31 cellular contexts compared by ENCODE assay signal in genomic region chr12:103857164-103857563, GRCh38.
"Had no signal": no experiment of that assay in that cellular context is flagged by ENCODE, and none has a peak within 500 bp of the region (broad histone marks: within the 10 kb centered on the region; RNA-seq: fewer than 3 reads in every experiment).

No MANE protein-coding gene starts in this region.

- H3K9me3 ChIP-seq: adrenal gland, body of pancreas, left lung, lower lobe of right lung, stomach, suprapubic skin, tibial nerve had no signal

- H3K36me3 Mint-ChIP-seq: activated CD4-positive, alpha-beta memory T cell treated with anti-CD3 and anti-CD28 coated beads for 36 hours; activated naive CD8-positive, alpha-beta T cell treated with anti-CD3 and anti-CD28 coated beads for 36 hours; natural killer cell treated with Interleukin-12 subunit alpha and Interleukin-12 subunit beta and Interleukin-15 and Interleukin-18, amount 100 ng/mL, for 72 hours had no signal

- H3K27ac ChIP-seq: adrenal gland, body of pancreas, cardiac muscle cell, left lung, lower lobe of right lung, suprapubic skin, tibial nerve, WERI-Rb-1 had no signal

- H3K36me3 ChIP-seq: adrenal gland, cardiac muscle cell, left lung, lower lobe of right lung, stomach, suprapubic skin, tibial nerve, WERI-Rb-1 had no signal

- H3K9me3 Mint-ChIP-seq: activated CD4-positive, alpha-beta memory T cell treated with anti-CD3 and anti-CD28 coated beads for 36 hours; activated CD4-positive, alpha-beta T cell treated with anti-CD3 and anti-CD28 coated beads, Interleukin-2, amount 10 ng/mL, durations not matched to agents 24 days and 14 days; activated naive CD4-positive, alpha-beta T cell treated with anti-CD3 and anti-CD28 coated beads for 36 hours; activated naive CD8-positive, alpha-beta T cell treated with anti-CD3 and anti-CD28 coated beads for 36 hours; activated T-helper 1 cell treated with anti-CD3 and anti-CD28 coated beads, Interleukin-12 subunit alpha, Interleukin-12 subunit beta, Interleukin-2, Interleukin-4 antibody, amounts not matched to agents 30 ng/mL and 10 ng/mL and 1 ng/mL, durations not matched to agents 14 hours and 24 hours and 36 hours; endodermal cell; natural killer cell treated with Interleukin-12 subunit alpha and Interleukin-12 subunit beta and Interleukin-15 and Interleukin-18, amount 100 ng/mL, for 72 hours; stimulated activated naive B cell treated with anti-CD40 and anti-IgM and Interleukin-4, amounts not matched to agents 10 μg/mL and 1 μg/mL and 100 μg/mL, for 72 hours; T-helper 1 cell treated with Interleukin-12 subunit alpha and Interleukin-12 subunit beta and Interleukin-4 antibody, amounts not matched to agents 30 μg/mL and 1 μg/mL, for 36 hours had no signal

- H3K27ac Mint-ChIP-seq: activated CD4-positive, alpha-beta memory T cell treated with anti-CD3 and anti-CD28 coated beads for 36 hours; activated CD4-positive, alpha-beta T cell treated with anti-CD3 and anti-CD28 coated beads, Interleukin-2, amount 10 ng/mL, durations not matched to agents 24 days and 14 days; activated naive CD4-positive, alpha-beta T cell treated with anti-CD3 and anti-CD28 coated beads for 36 hours; activated naive CD8-positive, alpha-beta T cell treated with anti-CD3 and anti-CD28 coated beads for 36 hours; activated T-helper 1 cell treated with anti-CD3 and anti-CD28 coated beads, Interleukin-12 subunit alpha, Interleukin-12 subunit beta, Interleukin-2, Interleukin-4 antibody, amounts not matched to agents 30 ng/mL and 10 ng/mL and 1 ng/mL, durations not matched to agents 14 hours and 24 hours and 36 hours; endodermal cell; stimulated activated naive B cell treated with anti-CD40 and anti-IgM and Interleukin-4, amounts not matched to agents 10 μg/mL and 1 μg/mL and 100 μg/mL, for 72 hours; T-helper 1 cell treated with Interleukin-12 subunit alpha and Interleukin-12 subunit beta and Interleukin-4 antibody, amounts not matched to agents 30 μg/mL and 1 μg/mL, for 36 hours had no signal

- DNase-seq: activated CD4-positive, alpha-beta memory T cell treated with anti-CD3 and anti-CD28 coated beads for 36 hours; activated CD4-positive, alpha-beta T cell treated with anti-CD3 and anti-CD28 coated beads, Interleukin-2, amount 10 ng/mL, durations not matched to agents 24 days and 14 days; activated CD8-positive, alpha-beta memory T cell treated with anti-CD3 and anti-CD28 coated beads, Interleukin-2, amount 50 U/mL, for 4 hours; activated effector memory CD4-positive, alpha-beta T cell treated with anti-CD3 and anti-CD28 coated beads, Interleukin-2, amount 50 U/mL, for 16 hours; activated naive CD4-positive, alpha-beta T cell treated with anti-CD3 and anti-CD28 coated beads for 36 hours; activated naive CD8-positive, alpha-beta T cell treated with anti-CD3 and anti-CD28 coated beads for 36 hours; activated T-cell treated with anti-CD3 and anti-CD28 coated beads, Interleukin-2, amount 50 U/mL, for 1 hour; adrenal gland; aorta; body of pancreas; cerebellar nuclear complex; cortex of kidney; endodermal cell; foreskin melanocyte; left lung; lower lobe of right lung; mesendoderm; posterior cingulate gyrus; small intestine; stimulated activated CD4-positive, alpha-beta T cell treated with anti-CD3 and anti-CD28 coated beads, Interleukin-1b, Interleukin-23, amount 100 ng/mL, for 48 hours; stimulated activated naive B cell treated with anti-CD40 and anti-IgM and Interleukin-4, amounts not matched to agents 10 μg/mL and 1 μg/mL and 100 μg/mL, for 72 hours; stomach; SW 1271; T1000; WERI-Rb-1 had no signal

- H3K4me3 Mint-ChIP-seq: activated CD4-positive, alpha-beta memory T cell treated with anti-CD3 and anti-CD28 coated beads for 36 hours; activated CD4-positive, alpha-beta T cell treated with anti-CD3 and anti-CD28 coated beads, Interleukin-2, amount 10 ng/mL, durations not matched to agents 24 days and 14 days; activated naive CD4-positive, alpha-beta T cell treated with anti-CD3 and anti-CD28 coated beads for 36 hours; activated naive CD8-positive, alpha-beta T cell treated with anti-CD3 and anti-CD28 coated beads for 36 hours; activated T-helper 1 cell treated with anti-CD3 and anti-CD28 coated beads, Interleukin-12 subunit alpha, Interleukin-12 subunit beta, Interleukin-2, Interleukin-4 antibody, amounts not matched to agents 30 ng/mL and 10 ng/mL and 1 ng/mL, durations not matched to agents 14 hours and 24 hours and 36 hours; endodermal cell; natural killer cell treated with Interleukin-12 subunit alpha and Interleukin-12 subunit beta and Interleukin-15 and Interleukin-18, amount 100 ng/mL, for 72 hours; stimulated activated naive B cell treated with anti-CD40 and anti-IgM and Interleukin-4, amounts not matched to agents 10 μg/mL and 1 μg/mL and 100 μg/mL, for 72 hours; T-helper 1 cell treated with Interleukin-12 subunit alpha and Interleukin-12 subunit beta and Interleukin-4 antibody, amounts not matched to agents 30 μg/mL and 1 μg/mL, for 36 hours had no signal

- H3K27me3 ChIP-seq: adrenal gland, body of pancreas, left lung, stomach, suprapubic skin, tibial nerve had no signal

- H3K27me3 Mint-ChIP-seq: activated CD4-positive, alpha-beta memory T cell treated with anti-CD3 and anti-CD28 coated beads for 36 hours; activated naive CD8-positive, alpha-beta T cell treated with anti-CD3 and anti-CD28 coated beads for 36 hours; stimulated activated naive B cell treated with anti-CD40 and anti-IgM and Interleukin-4, amounts not matched to agents 10 μg/mL and 1 μg/mL and 100 μg/mL, for 72 hours had no signal

- H3K4me1 ChIP-seq: adrenal gland, left lung had no signal

- H3K4me1 Mint-ChIP-seq: activated CD4-positive, alpha-beta T cell treated with anti-CD3 and anti-CD28 coated beads, Interleukin-2, amount 10 ng/mL, durations not matched to agents 24 days and 14 days; activated naive CD8-positive, alpha-beta T cell treated with anti-CD3 and anti-CD28 coated beads for 36 hours; stimulated activated naive B cell treated with anti-CD40 and anti-IgM and Interleukin-4, amounts not matched to agents 10 μg/mL and 1 μg/mL and 100 μg/mL, for 72 hours had no signal

- H3K4me3 ChIP-seq: adrenal gland, body of pancreas, cardiac muscle cell, left lung, lower lobe of right lung, stomach, suprapubic skin, tibial nerve had no signal
